Comparison of ENCODE assay signal across 9 cellular contexts in genomic region chr10:69845574-69846251, GRCh38. TPM values are rescaled to one million over a fixed set of nuclear protein-coding genes. Genes with fewer than 3 reads are reported as not detected.
DNase-seq lines count a peak whose midpoint lies in the region; ATAC-seq and TF ChIP-seq lines count a peak whose summit lies in the region.
"Had no signal": no experiment of that assay in that cellular context is flagged by ENCODE, and none has a peak within 500 bp of the region (broad histone marks: within the 10 kb centered on the region; RNA-seq: fewer than 3 reads in every experiment).

No MANE protein-coding gene starts in this region.

- peak overlapping the region; percentile 21 for H3K4me3 ChIP-seq in psoas muscle

- H3K9me3 ChIP-seq in psoas muscle: no peaks in the 10 kb centered on the region

- no peak for TF ChIP-seq CTCF in psoas muscle (IDR thresholded peaks at IDR 0.05)

- ATAC-seq in SK-N-SH treated with all-trans-retinoic acid at 6 μM for 48 hours (peak; percentile 84), psoas muscle (peak; percentile 81 to 88 (median 84)), GM19328 (IDR thresholded peaks at IDR 0.05; ENCODE audit: unreplicated experiment) (no peak), GM18858 (IDR thresholded peaks at IDR 0.05; ENCODE audit: unreplicated experiment) (no peak)
- ATAC-seq: activated CD8-positive, alpha-beta T cell treated with anti-CD3 and anti-CD28 coated beads, Interleukin-2, amount 10 ng/mL, durations not matched to agents 7 days and 5 days had no signal

- 14 to 24% (median 21%) methylated on average over 6 of the region's 6 CpGs for WGBS in psoas muscle, 3 donors

- H3K27me3 ChIP-seq in psoas muscle (ENCODE audit: insufficient read depth in 3 of 3, low read length in 2 of 3): no peaks in the 10 kb centered on the region

- peak overlapping the region; percentile 95 for H3K27ac ChIP-seq in psoas muscle

- intact Hi-C loops in psoas muscle (cut with DNase I): loop anchor here (2.0 to 5.0 kb wide), 2 partner anchors 43 kb away; partner anchors contain the start of gene COL13A1 (in 1 of the 2)

- peaks cover 42% of the 10 kb centered on the region for H3K4me1 ChIP-seq in psoas muscle

- no peaks in the 10 kb centered on the region for H3K36me3 ChIP-seq in psoas muscle (ENCODE audit: insufficient read depth in 1 of 2, low read depth in 1 of 2)

- DNase-seq in EL (peak; percentile 86), foreskin melanocyte (peak; percentile 66), psoas muscle (peak; percentile 70 to 90), SHP77 treated with DMSO at 0.1 percent for 48 hours (lab: John Stamatoyannopoulos, UW) (no peak)
- DNase-seq in activated CD8-positive, alpha-beta memory T cell treated with anti-CD3 and anti-CD28 coated beads, Interleukin-2, amount 50 U/mL, for 4 hours: no peak
- DNase-seq: activated CD8-positive, alpha-beta T cell treated with anti-CD3 and anti-CD28 coated beads, Interleukin-2, amount 10 ng/mL, durations not matched to agents 7 days and 5 days had no signal

TF ChIP-seq in SK-N-SH treated with all-trans-retinoic acid at 6 μM for 48 hours, 23 proteins besides CTCF, POLR2A, EP300 and RAD21:
- no peak for TF ChIP-seq ZNF8 (CRISPR knock-in tag; IDR thresholded peaks at IDR 0.05)
- no peak for TF ChIP-seq ZNF70 (CRISPR knock-in tag; IDR thresholded peaks at IDR 0.05)
- no peak for TF ChIP-seq ISL1 (CRISPR knock-in tag; IDR thresholded peaks at IDR 0.05)
- TF ChIP-seq CREB5 (CRISPR knock-in tag; IDR thresholded peaks at IDR 0.05; ENCODE audit: low read depth): no peak

RNA-seq across cellular contexts. Expression of gene COL13A1, which starts 44.0 kb away (rescaled TPM):
- 10 to 100 TPM in 1 of 4 donors, 1 to 10 TPM in 2, under 1 TPM in 1; 0.94 to 10.7 (median 3.2) TPM for total RNA-seq in psoas muscle
- 1 to 10 TPM in 1 of 3 donors, under 1 TPM in 2; 0.35 to 2.9 (median 0.74) TPM for polyA plus RNA-seq in psoas muscle
- total RNA-seq: activated CD8-positive, alpha-beta T cell treated with anti-CD3 and anti-CD28 coated beads, Interleukin-2, amount 10 ng/mL, durations not matched to agents 7 days and 5 days had no signal

Comparison
In these comparisons a context has a peak if more than half of its experiments do, and no peak if none do; other contexts are left out.
1. DNase-seq: peak in EL (single experiment), foreskin melanocyte (single experiment) and psoas muscle (2 of 2); none in SHP77 treated with DMSO at 0.1 percent for 48 hours (single experiment) and activated CD8-positive, alpha-beta memory T cell treated with anti-CD3 and anti-CD28 coated beads, Interleukin-2, amount 50 U/mL, for 4 hours (single experiment).
2. ATAC-seq: peak in SK-N-SH treated with all-trans-retinoic acid at 6 μM for 48 hours (single experiment) and psoas muscle (4 of 4); none in GM19328 (single experiment) and GM18858 (single experiment).